16 cellular contexts compared by ENCODE assay signal in genomic region chr1:9722378-9722749, GRCh38.
A peak's percentile ranks its signal among the peaks of the same experiment; 100 is the strongest.
DNase-seq lines count a peak whose midpoint lies in the region; ATAC-seq and TF ChIP-seq lines count a peak whose summit lies in the region.
"Had no signal": no experiment of that assay in that cellular context is flagged by ENCODE, and none has a peak within 500 bp of the region (broad histone marks: within the 10 kb centered on the region; RNA-seq: fewer than 3 reads in every experiment).

No MANE protein-coding gene starts in this region.

- no peaks in the 10 kb centered on the region for H3K9me3 ChIP-seq in CD4-positive, alpha-beta T cell (ENCODE audit: control insufficient read depth, low read length)
- H3K9me3 ChIP-seq in naive thymus-derived CD4-positive, alpha-beta T cell (ENCODE audit: control insufficient read depth in 2 of 3, low read length in 3 of 3), result no peaks in the 10 kb centered on the region
- no peaks in the 10 kb centered on the region; the same call in 1 of the 2 replicates for H3K9me3 ChIP-seq in SJCRH30 (replicated peaks)

- peaks cover 38 to 81% of the 10 kb centered on the region in 2 donors for H3K4me1 ChIP-seq in naive thymus-derived CD4-positive, alpha-beta T cell (ENCODE audit: control insufficient read depth in 2 of 2, insufficient read depth in 2 of 2, low read length in 2 of 2)
- H3K4me1 ChIP-seq in SJCRH30, result peaks cover 3% of the 10 kb centered on the region; the same call in 1 of the 2 replicates

- no peaks in the 10 kb centered on the region for H3K27me3 ChIP-seq in CD4-positive, alpha-beta T cell (ENCODE audit: control insufficient read depth, insufficient read depth, low read length)
- H3K27me3 ChIP-seq in naive thymus-derived CD4-positive, alpha-beta T cell (ENCODE audit: control insufficient read depth in 2 of 2, insufficient read depth in 2 of 2, low read length in 2 of 2), result no peaks in the 10 kb centered on the region
- H3K27me3 ChIP-seq in SJCRH30, result no peaks in the 10 kb centered on the region

- POLR2A ChIA-PET in CD4-positive, alpha-beta T cell (lab: Charles Lee), result interaction anchor here (1.4 to 11.0 kb wide), 3 partner anchors 11 to 94 kb away, joined by 4 to 228 read pairs (median 50); partner anchors contain the start of gene PIK3CD
- POLR2A ChIA-PET in T-cell (lab: Charles Lee), result interaction anchor here in 1 of 2 donors (0.6 kb wide), 1 partner anchor 185 kb away, joined by 3 read pairs; no protein-coding TSS in a partner anchor
- POLR2A ChIA-PET in naive thymus-derived CD4-positive, alpha-beta T cell (lab: Charles Lee), result interaction anchor here (1.0 to 13.7 kb wide), 6 partner anchors 12 to 93 kb away, joined by 3 to 280 read pairs (median 5); partner anchors contain the start of gene PIK3CD
- POLR2A ChIA-PET in HEK293T (lab: Yijun Ruan, JAX), result no interaction called here

- CTCF ChIA-PET in CD4-positive, alpha-beta T cell (lab: Charles Lee), result interaction anchor here (0.6 to 3.9 kb wide), 7 partner anchors 13 to 144 kb away, joined by 3 to 34 read pairs (median 4); no protein-coding TSS in a partner anchor
- CTCF ChIA-PET in T-cell (lab: Charles Lee), result interaction anchor here in 1 of 2 donors (0.7 to 1.5 kb wide), 2 partner anchors 29 to 94 kb away, joined by 5 to 7 read pairs; no protein-coding TSS in a partner anchor
- CTCF ChIA-PET in naive thymus-derived CD4-positive, alpha-beta T cell (lab: Charles Lee), result interaction anchor here (0.6 to 9.7 kb wide), 3 partner anchors 70 to 107 kb away, joined by 3 to 109 read pairs (median 7); no protein-coding TSS in a partner anchor
- CTCF ChIA-PET in HEK293T (lab: Yijun Ruan, JAX), result interaction anchor here (0.6 to 1.5 kb wide), 6 partner anchors 9 to 484 kb away, joined by 3 to 6 read pairs (median 4); no protein-coding TSS in a partner anchor

- peak overlapping the region; percentile 67 for H3K27ac Mint-ChIP-seq in T-helper 2 cell treated with Interferon-gamma antibody and Interleukin-4, amounts not matched to agents 5 μg/mL and 100 μg/mL, for 36 hours
- peak overlapping the region; percentile 76 for H3K27ac Mint-ChIP-seq in CD4-positive, alpha-beta T cell
- H3K27ac Mint-ChIP-seq in T-cell, result peak overlapping the region; percentile 66 to 80
- H3K27ac Mint-ChIP-seq in naive thymus-derived CD4-positive, alpha-beta T cell, result peak overlapping the region in 8 of 9 donors; percentile 38 to 88 (median 78)
- H3K27ac Mint-ChIP-seq: H9 had no signal

- H3K27ac ChIP-seq in CD4-positive, alpha-beta T cell (ENCODE audit: low read depth, low read length), result peak overlapping the region; percentile 13
- peak overlapping the region; percentile 65 for H3K27ac ChIP-seq in naive thymus-derived CD4-positive, alpha-beta T cell (ENCODE audit: low read depth, low read length)
- H3K27ac ChIP-seq in SJCRH30, result no peak overlapping the region
- H3K27ac ChIP-seq: 22Rv1 had no signal

- no peak overlapping the region for H3K4me3 ChIP-seq in naive thymus-derived CD4-positive, alpha-beta T cell (ENCODE audit: low read length)
- H3K4me3 ChIP-seq in SJCRH30, result no peak overlapping the region

- no peak for TF ChIP-seq CTCF in CD4-positive, alpha-beta T cell (IDR thresholded peaks at IDR 0.05)

- intact Hi-C loops in CD4-positive, alpha-beta T cell (cut with DNase I, micrococcal nuclease), result no loop called here
- intact Hi-C loops in naive thymus-derived CD4-positive, alpha-beta T cell (cut with micrococcal nuclease), result no loop called here

- no peak for ATAC-seq in CD4-positive, alpha-beta T cell (ENCODE audit: poor library complexity)
- ATAC-seq in T-cell (replicated peaks in 1 of 4), result no peak
- no peak for ATAC-seq in naive thymus-derived CD4-positive, alpha-beta T cell

- H3K36me3 Mint-ChIP-seq in T-helper 2 cell treated with Interferon-gamma antibody and Interleukin-4, amounts not matched to agents 5 μg/mL and 100 μg/mL, for 36 hours (ENCODE audit: low read depth), result peaks cover 76% of the 10 kb centered on the region
- peaks cover 80% of the 10 kb centered on the region for H3K36me3 Mint-ChIP-seq in CD4-positive, alpha-beta T cell (ENCODE audit: low read depth)
- peaks cover 39% of the 10 kb centered on the region for H3K36me3 Mint-ChIP-seq in T-cell
- peaks cover 0 to 52% (median 38%) of the 10 kb centered on the region in 5 donors for H3K36me3 Mint-ChIP-seq in naive thymus-derived CD4-positive, alpha-beta T cell

- DNase-seq in T-helper 2 cell treated with Interferon-gamma antibody and Interleukin-4, amounts not matched to agents 5 μg/mL and 100 μg/mL, for 36 hours (ENCODE audit: low spot score), result no peak
- DNase-seq in T-helper 2 cell (no peak), T-cell (no peak), HEK293T (ENCODE audit: extremely low spot score) (no peak), UCSD-AML1 (lab: John Stamatoyannopoulos, UW; ENCODE audit: unreplicated experiment) (no peak), SJCRH30 (no peak)
- no peak for DNase-seq in CD4-positive, alpha-beta T cell
- DNase-seq in naive thymus-derived CD4-positive, alpha-beta T cell, result no peak
- DNase-seq: DMS 273 treated with DMSO at 0.1 percent for 48 hours, IMR-90, NCI-H187, NCI-H226, NCI-H524 treated with DMSO at 0.1 percent for 48 hours, Right ventricle myocardium superior had no signal

- H3K9me3 Mint-ChIP-seq in T-helper 2 cell treated with Interferon-gamma antibody and Interleukin-4, amounts not matched to agents 5 μg/mL and 100 μg/mL, for 36 hours, result peaks cover 4% of the 10 kb centered on the region
- no peaks in the 10 kb centered on the region for H3K9me3 Mint-ChIP-seq in CD4-positive, alpha-beta T cell
- no peaks in the 10 kb centered on the region for H3K9me3 Mint-ChIP-seq in T-cell
- H3K9me3 Mint-ChIP-seq in naive thymus-derived CD4-positive, alpha-beta T cell, result peaks cover 0 to 8% (median 0%) of the 10 kb centered on the region in 11 donors

- peaks cover 27% of the 10 kb centered on the region for H3K4me1 Mint-ChIP-seq in T-helper 2 cell treated with Interferon-gamma antibody and Interleukin-4, amounts not matched to agents 5 μg/mL and 100 μg/mL, for 36 hours (ENCODE audit: low read depth)
- H3K4me1 Mint-ChIP-seq in CD4-positive, alpha-beta T cell (ENCODE audit: low read depth), result peaks cover 53% of the 10 kb centered on the region
- H3K4me1 Mint-ChIP-seq in T-cell, result peaks cover 54 to 82% (median 71%) of the 10 kb centered on the region in 3 donors
- H3K4me1 Mint-ChIP-seq in naive thymus-derived CD4-positive, alpha-beta T cell, result peaks cover 29 to 83% (median 59%) of the 10 kb centered on the region in 7 donors

- H3K27me3 Mint-ChIP-seq in T-helper 2 cell treated with Interferon-gamma antibody and Interleukin-4, amounts not matched to agents 5 μg/mL and 100 μg/mL, for 36 hours (ENCODE audit: low read depth), result no peaks in the 10 kb centered on the region
- H3K27me3 Mint-ChIP-seq in CD4-positive, alpha-beta T cell, result no peaks in the 10 kb centered on the region
- H3K27me3 Mint-ChIP-seq in T-cell, result no peaks in the 10 kb centered on the region
- H3K27me3 Mint-ChIP-seq in naive thymus-derived CD4-positive, alpha-beta T cell, result no peaks in the 10 kb centered on the region

- H3K36me3 ChIP-seq in naive thymus-derived CD4-positive, alpha-beta T cell (ENCODE audit: control insufficient read depth in 2 of 3, insufficient read depth in 3 of 3, low read length in 3 of 3), result peaks cover 27 to 78% (median 36%) of the 10 kb centered on the region in 3 experiments
- peaks cover 1% of the 10 kb centered on the region; the same call in 1 of the 2 replicates for H3K36me3 ChIP-seq in SJCRH30

- no peak overlapping the region for H3K4me3 Mint-ChIP-seq in T-helper 2 cell treated with Interferon-gamma antibody and Interleukin-4, amounts not matched to agents 5 μg/mL and 100 μg/mL, for 36 hours
- H3K4me3 Mint-ChIP-seq in CD4-positive, alpha-beta T cell, result no peak overlapping the region
- H3K4me3 Mint-ChIP-seq in T-cell, result peak overlapping the region in 2 of 3 donors; percentile 28 to 70
- peak overlapping the region in 4 of 10 donors; percentile 13 to 89 (median 47) for H3K4me3 Mint-ChIP-seq in naive thymus-derived CD4-positive, alpha-beta T cell
- H3K4me3 Mint-ChIP-seq: H9 had no signal

TF ChIP-seq in HEK293T, 16 proteins besides CTCF, POLR2A, EP300 and RAD21:
- TF ChIP-seq ARNT (IDR thresholded peaks at IDR 0.05) (no peak), BHLHE40 (IDR thresholded peaks at IDR 0.05; ENCODE audit: borderline replicate concordance) (no peak), PKNOX1 (IDR thresholded peaks at IDR 0.05) (no peak), FOXA1 (IDR thresholded peaks at IDR 0.05) (no peak), NFRKB (IDR thresholded peaks at IDR 0.05) (no peak), LEF1 (IDR thresholded peaks at IDR 0.05; ENCODE audit: borderline replicate concordance) (no peak), SUZ12 (IDR thresholded peaks at IDR 0.05) (no peak), FOXK2 (IDR thresholded peaks at IDR 0.05) (no peak), CTBP1 (IDR thresholded peaks at IDR 0.05; ENCODE audit: borderline replicate concordance) (no peak), TARDBP (IDR thresholded peaks at IDR 0.05) (no peak), HDGF (IDR thresholded peaks at IDR 0.05; ENCODE audit: borderline replicate concordance) (no peak), FOXM1 (IDR thresholded peaks at IDR 0.05; ENCODE audit: borderline replicate concordance) (no peak), ZNF384 (IDR thresholded peaks at IDR 0.05) (no peak), SP1 (IDR thresholded peaks at IDR 0.05) (no peak), L3MBTL2 (conservative IDR thresholded peaks at IDR 0.05) (no peak), ELF4 (IDR thresholded peaks at IDR 0.05) (no peak)

Comparison
In these comparisons a context has a peak if more than half of its experiments do, and no peak if none do; other contexts are left out.
1. H3K4me3 Mint-ChIP-seq: peak in T-cell (2 of 3); none in T-helper 2 cell treated with Interferon-gamma antibody and Interleukin-4, amounts not matched to agents 5 μg/mL and 100 μg/mL, for 36 hours (single experiment) and CD4-positive, alpha-beta T cell (single experiment).
2. Peak in every context shown above with its lines, with median percentiles within 50 percentile points of each other: H3K27ac Mint-ChIP-seq.